Comparison of ENCODE assay signal across 7 cellular contexts in the genomic region with DNA sequence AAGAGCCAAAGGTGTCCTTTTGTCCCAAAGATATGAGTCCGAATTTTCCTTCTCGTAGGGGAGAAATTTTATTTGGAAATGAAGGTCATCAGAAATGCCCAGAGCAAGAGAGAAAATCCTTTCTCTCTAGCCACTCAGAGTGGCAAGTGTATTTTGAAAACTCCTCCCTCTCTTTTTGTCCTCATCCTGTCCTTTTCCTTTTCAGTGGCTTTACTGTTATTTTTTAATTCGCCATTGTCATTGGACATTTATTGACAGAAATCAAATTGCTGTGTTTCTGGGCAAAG. TPM values are rescaled to one million over a fixed set of nuclear protein-coding genes. Genes with fewer than 3 reads are reported as not detected.
DNase-seq lines count a peak whose midpoint lies in the region; ATAC-seq and TF ChIP-seq lines count a peak whose summit lies in the region.

No MANE protein-coding gene starts in this region.

- no peak overlapping the region for H3K4me3 ChIP-seq in KMS-11 (IDR thresholded peaks at IDR 0.05; ENCODE audit: insufficient read depth, low read depth, low read length)
- H3K4me3 ChIP-seq in astrocyte of the cerebellum (ENCODE audit: low read depth, low read length), result peak overlapping the region; percentile 38
- peak overlapping the region; percentile 33 to 43 for H3K4me3 ChIP-seq in left lung
- H3K4me3 ChIP-seq in suprapubic skin, result peak overlapping the region; percentile 52

- peak overlapping the region; percentile 95 for H3K4me2 ChIP-seq in KMS-11

- in situ Hi-C loops in astrocyte of the cerebellum (cut with HindIII; ENCODE audit: low sequenced_read_pairs), result no loop called here

- no peak for TF ChIP-seq POLR2A in suprapubic skin (IDR thresholded peaks at IDR 0.05)

- intact Hi-C loops in left lung (cut with DNase I), result no loop called here

- H3K27me3 ChIP-seq in KMS-11 (ENCODE audit: insufficient read depth, low read depth), result no peaks in the 10 kb centered on the region
- no peaks in the 10 kb centered on the region for H3K27me3 ChIP-seq in left lung
- no peaks in the 10 kb centered on the region for H3K27me3 ChIP-seq in suprapubic skin

- peak overlapping the region; percentile 87 for H2AFZ ChIP-seq in KMS-11 (ENCODE audit: low read depth)

- no peak for TF ChIP-seq EP300 in suprapubic skin (IDR thresholded peaks at IDR 0.05)

- no peaks in the 10 kb centered on the region for H3K79me2 ChIP-seq in KMS-11 (ENCODE audit: insufficient read depth, low read depth)

- DNase-seq in astrocyte of the cerebellum (ENCODE audit: low read depth), result no peak
- no peak for DNase-seq in left lung
- DNase-seq in suprapubic skin (ENCODE audit: low spot score in 2 of 2), result no peak
- DNase-seq in HuH-7 (ENCODE audit: low spot score), result no peak
- DNase-seq in nucleus accumbens (lab: John Stamatoyannopoulos, UW), result no peak
- DNase-seq in NCI-H1694 (lab: John Stamatoyannopoulos, UW), result no peak

- H3K9ac ChIP-seq in KMS-11, result peak overlapping the region; percentile 76; the same call in 1 of the 2 replicates

- TF ChIP-seq CTCF in KMS-11 (conservative IDR thresholded peaks at IDR 0.05; ENCODE audit: low read depth, low read length), result no peak
- no peak for TF ChIP-seq CTCF in astrocyte of the cerebellum (IDR thresholded peaks at IDR 0.05; ENCODE audit: low read depth, low read length, missing control alignments)
- TF ChIP-seq CTCF in left lung (IDR thresholded peaks at IDR 0.05), result no peak
- TF ChIP-seq CTCF in suprapubic skin (IDR thresholded peaks at IDR 0.05), result no peak

- no peaks in the 10 kb centered on the region for H4K20me1 ChIP-seq in KMS-11 (ENCODE audit: insufficient read depth)

- 17% methylated on average over 3 of the region's 3 CpGs for WGBS in suprapubic skin

- no peaks in the 10 kb centered on the region for H3K36me3 ChIP-seq in KMS-11 (ENCODE audit: insufficient read depth)
- no peaks in the 10 kb centered on the region for H3K36me3 ChIP-seq in left lung
- H3K36me3 ChIP-seq in suprapubic skin, result no peaks in the 10 kb centered on the region

- ATAC-seq in left lung, result peak; percentile 17

- H3K4me1 ChIP-seq in KMS-11 (ENCODE audit: low read depth, poor library complexity, severe bottlenecking) (peaks cover 44% of the 10 kb centered on the region), left lung (peaks cover 13 to 20% of the 10 kb centered on the region in 2 donors), suprapubic skin (peaks cover 32% of the 10 kb centered on the region)

- H3K9me3 ChIP-seq in left lung (no peaks in the 10 kb centered on the region), suprapubic skin (no peaks in the 10 kb centered on the region)

- H3K27ac ChIP-seq in KMS-11 (peak overlapping the region; percentile 88), left lung (no peak overlapping the region), suprapubic skin (peak overlapping the region; percentile 76)

RNA-seq across cellular contexts. Expression of gene TET1, which starts 39.6 kb away (rescaled TPM):
- total RNA-seq in left lung (1 to 10 TPM; 1.5 to 3.1 TPM), suprapubic skin (1 to 10 TPM in 3 of 4 donors, under 1 TPM in 1; 0.98 to 3.2 (median 2.6) TPM)

Comparison
In these comparisons a context has a peak if more than half of its experiments do, and no peak if none do; other contexts are left out.
1. H3K27ac ChIP-seq: peak in KMS-11 (single experiment) and suprapubic skin (single experiment); none in left lung (0 of 2).